ENCODE assay signal across 8 cellular contexts in genomic region chr2:159118115-159118858, GRCh38.
DNase-seq lines count a peak whose midpoint lies in the region; ATAC-seq and TF ChIP-seq lines count a peak whose summit lies in the region.

No MANE protein-coding gene starts in this region.

- H3K27ac ChIP-seq in KMS-11 (peak overlapping the region; percentile 86), RWPE2 (ENCODE audit: poor library complexity, severe bottlenecking) (peak overlapping the region; percentile 21), osteoblast (ENCODE audit: low read depth, low read length) (no peak overlapping the region), tibial artery (no peak overlapping the region)

- DNase-seq in EH (ENCODE audit: low read depth) (peak; percentile 84), RWPE2 (ENCODE audit: low spot score) (peak; percentile 69), foreskin melanocyte (peak; percentile 77), osteoblast (ENCODE audit: insufficient read length, low spot score, missing footprints) (peak; percentile 72), tibial artery (peak; percentile 87 to 88)
- peak; percentile 44 to 56 for DNase-seq in activated T-helper 1 cell treated with anti-CD3 and anti-CD28 coated beads, Interleukin-2, amount 50 U/mL, for 16 hours (ENCODE audit: low read depth in 1 of 2, low spot score in 1 of 2)

- intact Hi-C loops in tibial artery (cut with DNase I; ENCODE audit: low total_unique reads), result loop anchor here (1.0 to 2.0 kb wide), 2 partner anchors 147 to 217 kb away; no protein-coding TSS in a partner anchor

- H2AFZ ChIP-seq in KMS-11 (ENCODE audit: low read depth) (no peak overlapping the region), osteoblast (ENCODE audit: low read length) (no peak overlapping the region)

- H3K79me2 ChIP-seq in KMS-11 (ENCODE audit: insufficient read depth, low read depth) (peaks cover 32% of the 10 kb centered on the region), osteoblast (ENCODE audit: insufficient read depth, low read length) (peaks cover 7% of the 10 kb centered on the region)

- TF ChIP-seq CTCF in KMS-11 (conservative IDR thresholded peaks at IDR 0.05; ENCODE audit: low read depth, low read length) (peak; percentile 99), RWPE2 (IDR thresholded peaks at IDR 0.05; ENCODE audit: poor library complexity, severe bottlenecking) (peak; percentile 89), osteoblast (IDR thresholded peaks at IDR 0.05; ENCODE audit: extremely low read depth, low read depth, low read length) (peak; percentile 96), tibial artery (IDR thresholded peaks at IDR 0.05) (peak; percentile 89 to 94)

- H3K36me3 ChIP-seq in KMS-11 (ENCODE audit: insufficient read depth) (no peaks in the 10 kb centered on the region), RWPE2 (ENCODE audit: low read depth) (no peaks in the 10 kb centered on the region), osteoblast (ENCODE audit: insufficient read depth, low read length) (no peaks in the 10 kb centered on the region), tibial artery (no peaks in the 10 kb centered on the region)

- H4K20me1 ChIP-seq in KMS-11 (ENCODE audit: insufficient read depth) (0 out of 2 replicates have a peak, but pooled peaks cover 4% of the 10 kb centered on the region), osteoblast (ENCODE audit: insufficient read depth, low read length) (no peaks in the 10 kb centered on the region)

- ATAC-seq in GM21717 (IDR thresholded peaks at IDR 0.05; ENCODE audit: unreplicated experiment) (peak; percentile 88), RWPE2 (ENCODE audit: low read depth) (peak; percentile 92)

- H3K27me3 ChIP-seq in KMS-11 (ENCODE audit: insufficient read depth, low read depth) (no peaks in the 10 kb centered on the region), RWPE2 (ENCODE audit: insufficient read depth, poor library complexity, severe bottlenecking) (no peaks in the 10 kb centered on the region), osteoblast (ENCODE audit: insufficient read depth, low read length) (no peaks in the 10 kb centered on the region), tibial artery (no peaks in the 10 kb centered on the region)

- peaks cover 56% of the 10 kb centered on the region for H3K4me1 ChIP-seq in KMS-11 (ENCODE audit: low read depth, poor library complexity, severe bottlenecking)
- H3K4me1 ChIP-seq in RWPE2 (ENCODE audit: insufficient read depth, poor library complexity, severe bottlenecking), result peaks cover 2% of the 10 kb centered on the region
- peaks cover 7% of the 10 kb centered on the region for H3K4me1 ChIP-seq in osteoblast (ENCODE audit: insufficient read depth, low read length)
- H3K4me1 ChIP-seq in tibial artery, result peaks cover 0 to 23% (median 6%) of the 10 kb centered on the region in 4 donors

- H3K4me2 ChIP-seq in KMS-11 (peak overlapping the region; percentile 64), osteoblast (ENCODE audit: insufficient read depth, low read length) (peak overlapping the region; percentile 37)

- H3K9me3 ChIP-seq in RWPE2 (ENCODE audit: severe bottlenecking) (no peaks in the 10 kb centered on the region), osteoblast (ENCODE audit: low read depth, low read length) (no peaks in the 10 kb centered on the region), tibial artery (peaks cover 0 to 2% (median 0%) of the 10 kb centered on the region in 3 donors)

- peak overlapping the region; percentile 67; the same call in 1 of the 2 replicates for H3K9ac ChIP-seq in KMS-11

- H3K4me3 ChIP-seq in KMS-11 (IDR thresholded peaks at IDR 0.05; ENCODE audit: insufficient read depth, low read depth, low read length), result no peak overlapping the region
- H3K4me3 ChIP-seq in RWPE2 (ENCODE audit: severe bottlenecking), result no peak overlapping the region
- no peak overlapping the region for H3K4me3 ChIP-seq in osteoblast (ENCODE audit: insufficient read depth, low read length)
- no peak overlapping the region for H3K4me3 ChIP-seq in tibial artery

Comparison
In these comparisons a context has a peak if more than half of its experiments do, and no peak if none do; other contexts are left out.
1. H3K27ac ChIP-seq: peak in KMS-11 (single experiment) and RWPE2 (single experiment); none in osteoblast (single experiment) and tibial artery (0 of 2).
2. Peak in every context shown above with its lines, with median percentiles within 50 percentile points of each other: DNase-seq and CTCF ChIP-seq.